In genomic region chr6:116461563-116462507, GRCh38 we compare ENCODE assay signal across 9 cellular contexts. TPM values are rescaled to one million over a fixed set of nuclear protein-coding genes. Genes with fewer than 3 reads are reported as not detected.
DNase-seq lines count a peak whose midpoint lies in the region; ATAC-seq, FAIRE-seq and TF ChIP-seq lines count a peak whose summit lies in the region.
"Had no signal": no experiment of that assay in that cellular context is flagged by ENCODE, and none has a peak within 500 bp of the region (broad histone marks: within the 10 kb centered on the region; RNA-seq: fewer than 3 reads in every experiment).

No MANE protein-coding gene starts in this region.

- no peak overlapping the region for H2BK20ac ChIP-seq in H1 (ENCODE audit: low read length)

- H3K4me2 ChIP-seq in DND-41 (ENCODE audit: insufficient read depth, low read length) (peak overlapping the region; percentile 69), H1 (ENCODE audit: insufficient read depth in 1 of 2, low read depth in 2 of 2, low read length in 2 of 2) (peak overlapping the region; percentile 57 to 87)

- H3K9ac ChIP-seq in DND-41 (ENCODE audit: low read depth, low read length) (peak overlapping the region; percentile 63), HUES48 (ENCODE audit: low read depth, low read length) (peak overlapping the region; percentile 49; the same call in 1 of the 2 replicates), H1 (replicated peaks in 1 of 4; ENCODE audit: extremely low read depth in 1 of 4, low read depth in 3 of 4, low read length in 3 of 4) (peak overlapping the region; percentile 2 to 56 (median 54); a peak in 5 of 7 replicates)

- peak overlapping the region; percentile 23 for H3K27ac Mint-ChIP-seq in mesothelial cell of epicardium

- no peak overlapping the region for H2BK120ac ChIP-seq in H1 (replicated peaks; ENCODE audit: low read depth, low read length)

- peaks cover 4% of the 10 kb centered on the region; the same call in 1 of the 2 replicates for H3K23me2 ChIP-seq in H1 (ENCODE audit: low read depth, low read length)

- H3K27me3 Mint-ChIP-seq in mesothelial cell of epicardium (ENCODE audit: low read depth) = peaks cover 41% of the 10 kb centered on the region

- peak overlapping the region; percentile 71 for H2AFZ ChIP-seq in DND-41 (ENCODE audit: low read depth, low read length)
- peak overlapping the region; percentile 76 for H2AFZ ChIP-seq in H1 (ENCODE audit: low read length)

- H3K79me1 ChIP-seq in H1 (ENCODE audit: low read depth, low read length) = no peaks in the 10 kb centered on the region

- H3K27ac ChIP-seq in DND-41 (ENCODE audit: low read length) (peak overlapping the region; percentile 67), HUES48 (ENCODE audit: low read depth, low read length) (no peak overlapping the region), H1 (ENCODE audit: low read depth, low read length) (no peak overlapping the region)

- H3K56ac ChIP-seq in H1 (replicated peaks; ENCODE audit: insufficient read length, low read depth, low read length) = no peak overlapping the region

- H3K36me3 ChIP-seq in DND-41 (ENCODE audit: insufficient read depth, low read length) (no peaks in the 10 kb centered on the region), HUES48 (ENCODE audit: control insufficient read depth, insufficient read depth, low read length) (no peaks in the 10 kb centered on the region), H1 (ENCODE audit: control insufficient read depth in 2 of 4, insufficient read depth in 4 of 4, low read length in 3 of 4) (no peaks in the 10 kb centered on the region)

- peak in 1 of 2 experiments; percentile 51; a peak in 2 of 3 replicates for TF ChIP-seq POLR2A in H1 (IDR thresholded peaks at IDR 0.05; ENCODE audit: control extremely low read depth in 1 of 2, low read depth in 2 of 2, low read length in 2 of 2)

- no peak overlapping the region for H3K4ac ChIP-seq in H1 (replicated peaks; ENCODE audit: insufficient read length, low read depth, low read length)

- CTCF ChIA-PET in H1 (lab: Charles Lee; ENCODE audit: partially characterized antibody) = interaction anchor here (0.8 to 1.6 kb wide), 14 partner anchors 8 to 233 kb away, joined by 3 to 7 read pairs (median 4); no protein-coding TSS in a partner anchor

- TF ChIP-seq CTCF in DND-41 (IDR thresholded peaks at IDR 0.05; ENCODE audit: borderline replicate concordance, extremely low read depth, low read length, poor library complexity, severe bottlenecking) (no peak), H1 (IDR thresholded peaks at IDR 0.05; ENCODE audit: control extremely low read depth in 1 of 3, insufficient read depth in 1 of 3, low read depth in 1 of 3, low read length in 3 of 3) (peak in 1 of 3 experiments; percentile 11; a peak in 1 of 4 replicates), mesothelial cell of epicardium (IDR thresholded peaks at IDR 0.05; ENCODE audit: unreplicated experiment) (no peak)

- H4K8ac ChIP-seq in H1 (ENCODE audit: extremely low read depth, insufficient read depth, low read length) = peak overlapping the region; percentile 75; the same call in 1 of the 2 replicates

- no peak overlapping the region for H3K23ac ChIP-seq in H1 (ENCODE audit: insufficient read length)

- no peak overlapping the region for H2BK15ac ChIP-seq in H1 (ENCODE audit: low read length)

- H2BK12ac ChIP-seq in H1 (ENCODE audit: low read depth, low read length) = peak overlapping the region; percentile 89; the same call in 1 of the 2 replicates

- H3K4me1 ChIP-seq in DND-41 (ENCODE audit: insufficient read depth, low read length) = peaks cover 31% of the 10 kb centered on the region
- peaks cover 19% of the 10 kb centered on the region for H3K4me1 ChIP-seq in HUES48 (ENCODE audit: control insufficient read depth, insufficient read depth, low read length)
- H3K4me1 ChIP-seq in H1 (replicated peaks in 1 of 4; ENCODE audit: control insufficient read depth in 3 of 4, insufficient read depth in 4 of 4, low read length in 3 of 4) = peaks cover 3 to 4% (median 3%) of the 10 kb centered on the region in 4 experiments

- POLR2A ChIA-PET in H1 (lab: Charles Lee; ENCODE audit: partially characterized antibody) = interaction anchor here (1.0 to 1.4 kb wide), 4 partner anchors 17 to 109 kb away, joined by 3 to 8 read pairs (median 4); partner anchors contain the start of gene DSE

- no peaks in the 10 kb centered on the region for H4K20me1 ChIP-seq in DND-41 (ENCODE audit: insufficient read depth, low read length)
- no peaks in the 10 kb centered on the region for H4K20me1 ChIP-seq in H1 (replicated peaks in 1 of 2; ENCODE audit: control insufficient read depth in 1 of 2, insufficient read depth in 2 of 2, low read length in 2 of 2)

- H3K4me3 ChIP-seq in DND-41 (ENCODE audit: low read depth in 1 of 2, low read length in 2 of 2) (peak overlapping the region; percentile 6 to 61; a peak in 3 of 4 replicates), HUES48 (ENCODE audit: low read depth, low read length) (peak overlapping the region; percentile 51), H1 (ENCODE audit: extremely low read depth in 1 of 4, insufficient read depth in 2 of 4, low read depth in 3 of 4, low read length in 4 of 4) (peak overlapping the region; percentile 23 to 57 (median 43))

- H3K79me2 ChIP-seq in DND-41 (ENCODE audit: insufficient read depth, low read length) (no peaks in the 10 kb centered on the region), H1 (ENCODE audit: control insufficient read depth in 1 of 2, insufficient read depth in 2 of 2, low read length in 2 of 2) (no peaks in the 10 kb centered on the region)

- peak overlapping the region; percentile 54 for H3K4me3 Mint-ChIP-seq in mesothelial cell of epicardium

- H3K18ac ChIP-seq in H1 (ENCODE audit: extremely low read depth, low read length) = peak overlapping the region; percentile 81

- peak overlapping the region; percentile 53 for H4K91ac ChIP-seq in H1 (replicated peaks; ENCODE audit: insufficient read length, low read length)

- TF ChIP-seq RAD21 in H1 (IDR thresholded peaks at IDR 0.05 in 1 of 2, conservative IDR thresholded peaks at IDR 0.05 in 1 of 2; ENCODE audit: low read depth in 2 of 2, low read length in 2 of 2) = peak; percentile 1; a peak in 1 of 4 replicates

- no peak overlapping the region for H4K5ac ChIP-seq in H1 (ENCODE audit: insufficient read length, low read depth, low read length)

- peak; percentile 87 for ATAC-seq in DND-41 (ENCODE audit: insufficient read depth, low read depth)
- peak; percentile 86 for ATAC-seq in GM21367 (IDR thresholded peaks at IDR 0.05; ENCODE audit: unreplicated experiment)

- no peaks in the 10 kb centered on the region for H3K9me3 Mint-ChIP-seq in mesothelial cell of epicardium

- no peaks in the 10 kb centered on the region for H3K36me3 Mint-ChIP-seq in mesothelial cell of epicardium

- no peak overlapping the region for H3K14ac ChIP-seq in H1 (ENCODE audit: insufficient read length)

- H3K27me3 ChIP-seq in DND-41 (ENCODE audit: insufficient read depth, low read length, poor library complexity) = no peaks in the 10 kb centered on the region
- H3K27me3 ChIP-seq in HUES48 (ENCODE audit: control insufficient read depth, insufficient read depth, low read length) = peaks cover 48% of the 10 kb centered on the region
- peaks cover 8 to 33% (median 25%) of the 10 kb centered on the region in 4 experiments for H3K27me3 ChIP-seq in H1 (replicated peaks in 1 of 4; ENCODE audit: control insufficient read depth in 3 of 4, extremely low read depth in 1 of 4, insufficient read depth in 3 of 4, low read length in 3 of 4)

- no peak overlapping the region for H2AK5ac ChIP-seq in H1 (ENCODE audit: low read depth, low read length)

- FAIRE-seq in H1 (lab: Jason Lieb, UNC) = no peak

- H3K9me3 ChIP-seq in DND-41 (ENCODE audit: insufficient read depth, low read length, severe bottlenecking) (no peaks in the 10 kb centered on the region), HUES48 (ENCODE audit: control insufficient read depth, insufficient read depth, low read length) (no peaks in the 10 kb centered on the region), H1 (ENCODE audit: insufficient read depth in 2 of 2, low read depth in 1 of 2, low read length in 1 of 2) (no peaks in the 10 kb centered on the region)

- H2BK5ac ChIP-seq in H1 (ENCODE audit: low read depth, low read length) = no peak overlapping the region; the same call in 1 of the 2 replicates

- DNase-seq in DND-41 = peak; percentile 72
- peak; percentile 15 to 25 for DNase-seq in activated CD4-positive, alpha-beta T cell treated with anti-CD3 and anti-CD28 coated beads for 24 hours (ENCODE audit: low read depth in 2 of 2)
- DNase-seq in H1 (ENCODE audit: low read depth in 1 of 2, low spot score in 2 of 2) = peak; percentile 60 to 83
- DNase-seq in mesothelial cell of epicardium (ENCODE audit: low spot score in 2 of 2, unreplicated experiment in 2 of 2) = peak; percentile 41 to 65
- peak; percentile 49 for DNase-seq in stimulated activated CD8-positive, alpha-beta memory T cell treated with anti-CD3 and anti-CD28 coated beads, Interleukin-4, amount 100 ng/mL, for 48 hours
- no peak for DNase-seq in SW 1271 (lab: John Stamatoyannopoulos, UW)

- 4% methylated on average over 62 of the region's 81 CpGs; no CpG with 5 or more reads in 1 of the 2 experiments for WGBS in H1 (ENCODE audit: extremely low coverage in 1 of 2, insufficient coverage in 1 of 2, insufficient read length in 1 of 2, insufficient replicate concordance in 2 of 2, low coverage in 1 of 2, low lambda C conversion rate in 2 of 2, missing lambda C conversion rate in 1 of 2), 2 experiments

- TF ChIP-seq EP300 in H1 (IDR thresholded peaks at IDR 0.05; ENCODE audit: borderline replicate concordance in 1 of 2, low read depth in 2 of 2, low read length in 2 of 2) = peak in 1 of 2 experiments; percentile 2; a peak in 1 of 3 replicates

- H3K4me1 Mint-ChIP-seq in mesothelial cell of epicardium = peaks cover 11% of the 10 kb centered on the region

RNA-seq across cellular contexts. Expression of gene CALHM6, which starts 0.7 kb away (rescaled TPM):
- total RNA-seq in H1 (2021; fragmentation: NEBNext Ultra II Directional; extraction: Animal tissue kit (Norgen Biotek cat#: 25700)) = 0.93 and 1.1 TPM in 2 replicates
- 1.8 and 2.0 TPM in 2 replicates for polyA plus RNA-seq in H1 (2011; rRNA removed)
- polyA plus RNA-seq in H1 (2011; cell fraction: cytosol; rRNA removed) = 1.2 TPM
- 0.43 TPM for polyA plus RNA-seq in H1 (2011; cell fraction: nucleus; rRNA removed)
- polyA plus RNA-seq in H1 (2012, experiment 1 of 2) = 0.49 to 2.2 TPM (median 1.9 TPM) in 4 replicates
- polyA plus RNA-seq in H1 (2012, experiment 2 of 2) = 1.3 TPM
- 2.9 TPM for polyA plus RNA-seq in H1 (2013, experiment 1 of 2)
- 2.9 TPM for polyA plus RNA-seq in H1 (2013, experiment 2 of 2)
- polyA minus RNA-seq in H1 (2011; rRNA and poly(A)+ RNA removed) = 0.15 and 0.28 TPM in 2 replicates
- not detected for polyA minus RNA-seq in H1 (2011; cell fraction: cytosol; rRNA and poly(A)+ RNA removed)
- 0.70 TPM for polyA minus RNA-seq in H1 (2011; cell fraction: nucleus; rRNA and poly(A)+ RNA removed)
- total RNA-seq in mesothelial cell of epicardium = 2.2 to 2.4 TPM (median 2.4 TPM) in 3 replicates

RNA-seq across cellular contexts. Expression of gene CALHM5, which starts 49.6 kb away (rescaled TPM):
- 0.09 and 0.17 TPM in 2 replicates for total RNA-seq in H1 (2021; fragmentation: NEBNext Ultra II Directional; extraction: Animal tissue kit (Norgen Biotek cat#: 25700))
- polyA plus RNA-seq in H1 (2011; rRNA removed) = 0.03 and 0.05 TPM in 2 replicates
- polyA plus RNA-seq in H1 (2011; cell fraction: cytosol; rRNA removed) = 0.04 TPM
- 0.04 TPM for polyA plus RNA-seq in H1 (2011; cell fraction: nucleus; rRNA removed)
- polyA plus RNA-seq in H1 (2012, experiment 1 of 2) = 0.08 to 0.14 TPM (median 0.11 TPM) in 4 replicates
- 0.01 TPM for polyA plus RNA-seq in H1 (2012, experiment 2 of 2)
- 0.14 TPM for polyA plus RNA-seq in H1 (2013, experiment 1 of 2)
- 0.20 TPM for polyA plus RNA-seq in H1 (2013, experiment 2 of 2)
- 0.16 and 0.29 TPM in 2 replicates for polyA minus RNA-seq in H1 (2011; rRNA and poly(A)+ RNA removed)
- polyA minus RNA-seq in H1 (2011; cell fraction: cytosol; rRNA and poly(A)+ RNA removed) = not detected
- polyA minus RNA-seq in H1 (2011; cell fraction: nucleus; rRNA and poly(A)+ RNA removed) = 0.30 TPM
- 1.4 to 1.7 TPM (median 1.6 TPM) in 3 replicates for total RNA-seq in mesothelial cell of epicardium
- total RNA-seq: SK-MEL-5 had no signal

Comparison
In these comparisons a context has a peak if more than half of its experiments do, and no peak if none do; other contexts are left out.
1. DNase-seq: peak in DND-41 (single experiment), activated CD4-positive, alpha-beta T cell treated with anti-CD3 and anti-CD28 coated beads for 24 hours (2 of 2), H1 (2 of 2), mesothelial cell of epicardium (2 of 2) and stimulated activated CD8-positive, alpha-beta memory T cell treated with anti-CD3 and anti-CD28 coated beads, Interleukin-4, amount 100 ng/mL, for 48 hours (single experiment); none in SW 1271 (0 of 2).
2. Peak in every context shown above with its lines, with median percentiles within 50 percentile points of each other: H3K4me3 ChIP-seq and H3K9ac ChIP-seq.